Comparison of ENCODE assay signal across 20 cellular contexts in genomic region chrX:68492583-68492982, GRCh38.
"Had no signal": no experiment of that assay in that cellular context is flagged by ENCODE, and none has a peak within 500 bp of the region (broad histone marks: within the 10 kb centered on the region; RNA-seq: fewer than 3 reads in every experiment).

No MANE protein-coding gene starts in this region.

- H3K4me3 Mint-ChIP-seq: endodermal cell; immature natural killer cell; nephron progenitor cell; stimulated activated memory B cell treated with anti-CD40 and anti-IgM and Interleukin-4, amounts not matched to agents 10 μg/mL and 1 μg/mL and 100 μg/mL, for 72 hours; stimulated activated naive CD8-positive, alpha-beta T cell treated with anti-CD3 and anti-CD28 coated beads, Interleukin-15, Interleukin-2, amounts not matched to agents 100 ng/mL and 50 ng/mL, for 24 hours had no signal

- H3K27ac ChIP-seq: foreskin keratinocyte, left lung, lower lobe of right lung, psoas muscle, right lobe of liver, tibial artery, upper lobe of left lung, uterus had no signal

- FAIRE-seq: keratinocyte had no signal

- H3K27me3 Mint-ChIP-seq: stimulated activated memory B cell treated with anti-CD40 and anti-IgM and Interleukin-4, amounts not matched to agents 10 μg/mL and 1 μg/mL and 100 μg/mL, for 72 hours; stimulated activated naive CD8-positive, alpha-beta T cell treated with anti-CD3 and anti-CD28 coated beads, Interleukin-15, Interleukin-2, amounts not matched to agents 100 ng/mL and 50 ng/mL, for 24 hours had no signal

- H3K36me3 ChIP-seq: left lung, lower lobe of right lung, right lobe of liver, tibial artery, upper lobe of left lung, uterus had no signal

- H3K9me3 ChIP-seq: left lung, lower lobe of right lung, psoas muscle, right lobe of liver, tibial artery, upper lobe of left lung, uterus had no signal

- H3K4me1 ChIP-seq: foreskin keratinocyte, left lung, lower lobe of right lung, psoas muscle, right lobe of liver, tibial artery, upper lobe of left lung, uterus had no signal

- H3K36me3 Mint-ChIP-seq: immature natural killer cell; stimulated activated memory B cell treated with anti-CD40 and anti-IgM and Interleukin-4, amounts not matched to agents 10 μg/mL and 1 μg/mL and 100 μg/mL, for 72 hours had no signal

- H3K4me3 ChIP-seq: left lung, lower lobe of right lung, psoas muscle, right lobe of liver, tibial artery, upper lobe of left lung, uterus had no signal

- ATAC-seq: foreskin keratinocyte; left lung; lower lobe of right lung; psoas muscle; right lobe of liver; stimulated activated memory B cell treated with anti-CD40 and anti-IgM and Interleukin-4, amounts not matched to agents 10 μg/mL and 1 μg/mL and 100 μg/mL, for 72 hours had no signal

- H3K9me3 Mint-ChIP-seq: immature natural killer cell; stimulated activated memory B cell treated with anti-CD40 and anti-IgM and Interleukin-4, amounts not matched to agents 10 μg/mL and 1 μg/mL and 100 μg/mL, for 72 hours; stimulated activated naive CD8-positive, alpha-beta T cell treated with anti-CD3 and anti-CD28 coated beads, Interleukin-15, Interleukin-2, amounts not matched to agents 100 ng/mL and 50 ng/mL, for 24 hours had no signal

- H3K27ac Mint-ChIP-seq: endodermal cell; nephron progenitor cell; stimulated activated memory B cell treated with anti-CD40 and anti-IgM and Interleukin-4, amounts not matched to agents 10 μg/mL and 1 μg/mL and 100 μg/mL, for 72 hours; stimulated activated naive CD8-positive, alpha-beta T cell treated with anti-CD3 and anti-CD28 coated beads, Interleukin-15, Interleukin-2, amounts not matched to agents 100 ng/mL and 50 ng/mL, for 24 hours had no signal

- DNase-seq: effector CD4-positive, alpha-beta T cell; endodermal cell; erythroblast; foreskin keratinocyte; immature natural killer cell; left lung; lower lobe of right lung; mesenchymal stem cell; midbrain; nephron progenitor cell; psoas muscle; retina; right lobe of liver; stimulated activated CD4-positive, alpha-beta T cell treated with anti-CD3 and anti-CD28 coated beads, Interleukin-4, amount 100 ng/mL, for 24 hours; tibial artery; upper lobe of left lung; uterus had no signal

- H3K27me3 ChIP-seq: foreskin keratinocyte, left lung, right lobe of liver, tibial artery, upper lobe of left lung, uterus had no signal

- H3K4me1 Mint-ChIP-seq: endodermal cell; stimulated activated memory B cell treated with anti-CD40 and anti-IgM and Interleukin-4, amounts not matched to agents 10 μg/mL and 1 μg/mL and 100 μg/mL, for 72 hours had no signal
